8 cellular contexts compared by ENCODE assay signal in the genomic region with DNA sequence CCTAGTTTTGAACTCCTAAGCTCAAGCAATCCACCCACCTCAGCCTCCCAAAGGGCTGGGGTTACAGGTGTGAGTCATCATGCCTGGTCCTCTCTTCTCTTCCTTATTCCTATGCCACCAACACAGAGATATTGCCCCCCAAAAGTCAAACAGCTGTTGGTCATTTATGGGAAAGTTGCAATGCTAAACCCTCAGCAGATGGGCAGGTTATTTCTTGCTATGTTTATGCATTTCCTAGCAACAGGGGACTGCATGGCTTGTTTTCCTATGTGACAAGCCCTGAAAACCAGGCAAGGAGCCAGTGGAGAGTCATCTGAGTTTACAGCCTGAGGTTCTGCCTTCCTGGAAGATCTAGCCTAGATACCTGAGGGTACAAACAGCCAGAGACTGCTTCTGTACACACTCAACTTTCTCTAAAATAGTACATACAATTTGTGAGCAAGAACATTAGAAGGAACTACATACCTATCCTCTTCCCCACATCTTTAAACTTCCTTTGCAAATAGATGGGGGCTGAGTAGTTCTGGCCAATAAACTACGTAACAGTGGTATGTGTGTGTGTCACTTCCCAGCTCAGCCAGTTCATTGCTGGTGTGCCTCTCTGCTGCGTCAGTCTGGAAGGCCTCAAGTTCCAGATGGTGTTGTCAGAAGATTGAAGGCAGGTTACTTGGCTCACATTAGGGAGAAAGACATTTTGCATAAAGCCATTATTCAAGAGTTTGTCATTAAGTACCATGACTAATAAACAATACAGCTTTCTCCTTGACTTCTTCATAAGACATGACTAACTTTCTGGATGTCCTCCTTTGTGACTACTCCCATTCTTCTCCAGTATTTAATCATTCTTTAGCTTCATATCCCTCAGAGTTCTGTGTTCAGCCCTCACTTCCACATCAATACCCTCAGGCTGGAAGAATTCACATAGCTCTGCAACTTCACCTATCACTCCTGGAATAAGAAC.
A peak's percentile ranks its signal among the peaks of the same experiment; 100 is the strongest.
DNase-seq lines count a peak whose midpoint lies in the region; ATAC-seq, FAIRE-seq and TF ChIP-seq lines count a peak whose summit lies in the region.

No MANE protein-coding gene starts in this region.

- ATAC-seq in thoracic aorta (ENCODE audit: insufficient number of reproducible peaks, low FRiP score, low read depth): peak; percentile 87

- H3K36me3 ChIP-seq in A673 (ENCODE audit: insufficient read depth, low read length, poor library complexity, severe bottlenecking) (no peaks in the 10 kb centered on the region), thoracic aorta (no peaks in the 10 kb centered on the region)

- H3K4me3 ChIP-seq in A673 (ENCODE audit: low read depth, low read length, poor library complexity, severe bottlenecking) (no peak overlapping the region), thoracic aorta (no peak overlapping the region)

- CTCF ChIA-PET in A673 (lab: Charles Lee): no interaction called here

- H3K27me3 ChIP-seq in A673 (replicated peaks; ENCODE audit: insufficient read depth, low read depth, low read length, poor library complexity) (no peaks in the 10 kb centered on the region), thoracic aorta (replicated peaks; ENCODE audit: insufficient read depth) (no peaks in the 10 kb centered on the region)

- DNase-seq in A673 (ENCODE audit: low spot score) (peak; percentile 53), HK-2 (ENCODE audit: unreplicated experiment) (peak; percentile 53), amniotic stem cell (lab: John Stamatoyannopoulos, UW) (peak; percentile 93), thoracic aorta (ENCODE audit: low spot score) (peak; percentile 92), cortex of kidney (lab: John Stamatoyannopoulos, UW) (no peak)
- no peak for DNase-seq in stimulated activated CD4-positive, alpha-beta T cell treated with anti-CD3 and anti-CD28 coated beads, Interleukin-4, amount 100 ng/mL, for 24 hours
- no peak for DNase-seq in effector CD8-positive, alpha-beta T cell (lab: John Stamatoyannopoulos, UW)

- H3K9me3 ChIP-seq in A673 (ENCODE audit: low read depth, low read length, poor library complexity, severe bottlenecking): no peaks in the 10 kb centered on the region
- H3K9me3 ChIP-seq in thoracic aorta: no peaks in the 10 kb centered on the region

- peak overlapping the region; percentile 19 for H3K27ac ChIP-seq in A673 (ENCODE audit: low read depth, low read length, poor library complexity, severe bottlenecking)
- peak overlapping the region; percentile 90 to 92 for H3K27ac ChIP-seq in thoracic aorta

- FAIRE-seq in islet of Langerhans (lab: Jason Lieb, UNC): peak; percentile 99

- no TSS peak for BruUV-seq in A673 (replicated peaks; lab: Mats Ljungman, UMichigan)

- H3K4me1 ChIP-seq in A673 (ENCODE audit: insufficient read depth, low read length, poor library complexity, severe bottlenecking) (peaks cover 9% of the 10 kb centered on the region), thoracic aorta (ENCODE audit: control insufficient read depth in 1 of 2, low read depth in 2 of 2) (peaks cover 37 to 90% of the 10 kb centered on the region in 2 donors)

- POLR2A ChIA-PET in A673 (lab: Charles Lee; ENCODE audit: low non-redundant PET): interaction anchor here (0.6 to 0.7 kb wide), 2 partner anchors 61 to 536 kb away, joined by 4 read pairs; no protein-coding TSS in a partner anchor

- no peak for TF ChIP-seq CTCF in A673 (conservative IDR thresholded peaks at IDR 0.05; ENCODE audit: low read depth, low read length)
- TF ChIP-seq CTCF in thoracic aorta (IDR thresholded peaks at IDR 0.05): no peak

- intact Hi-C loops in A673 (cut with micrococcal nuclease; ENCODE audit: unreplicated experiment): no loop called here

Comparison
In these comparisons a context has a peak if more than half of its experiments do, and no peak if none do; other contexts are left out.
1. DNase-seq: peak in A673 (single experiment), HK-2 (single experiment), amniotic stem cell (single experiment) and thoracic aorta (single experiment); none in stimulated activated CD4-positive, alpha-beta T cell treated with anti-CD3 and anti-CD28 coated beads, Interleukin-4, amount 100 ng/mL, for 24 hours (single experiment), effector CD8-positive, alpha-beta T cell (single experiment) and cortex of kidney (single experiment).